ENCODE assay signal across 9 cellular contexts in the genomic region with DNA sequence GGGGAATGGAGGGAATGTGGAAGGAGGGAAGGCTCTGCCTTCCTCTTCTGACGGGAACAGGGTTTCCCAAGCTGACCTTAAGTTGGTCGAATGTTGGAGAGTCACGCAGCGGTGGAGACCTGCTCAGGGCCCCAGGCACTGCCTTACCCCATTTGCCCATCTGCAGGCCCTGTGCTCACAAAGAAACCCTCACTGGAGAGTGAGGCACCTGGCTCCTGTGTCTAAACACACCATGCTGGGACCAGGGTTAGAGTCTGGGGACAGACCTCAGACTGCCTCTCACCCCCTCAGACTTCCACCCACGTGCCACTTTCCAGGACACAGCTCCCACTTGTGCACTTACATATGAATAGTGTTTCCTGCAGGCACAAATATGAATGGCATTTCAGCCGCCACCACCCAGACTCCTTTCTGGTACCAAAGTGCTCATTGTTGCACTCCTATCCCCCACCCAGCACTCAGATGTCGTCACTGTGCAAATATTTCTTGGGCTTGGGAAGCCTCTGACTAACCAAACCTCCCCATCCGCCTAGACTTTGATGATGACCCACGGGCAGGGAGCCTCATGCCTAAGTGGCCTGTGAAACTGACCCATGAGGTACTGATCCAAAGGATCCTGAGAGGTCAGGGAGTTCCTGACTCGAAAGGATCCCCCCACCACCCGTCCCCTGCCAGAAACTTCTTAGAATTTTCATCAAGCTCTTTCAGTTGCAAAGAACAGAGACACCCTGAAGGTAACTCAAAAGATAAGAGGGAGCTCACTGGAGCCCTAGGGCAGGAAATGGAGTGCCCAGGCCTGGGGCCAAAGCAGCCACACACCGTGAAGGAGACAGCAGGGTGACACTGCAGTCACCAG.
DNase-seq lines count a peak whose midpoint lies in the region; ATAC-seq and TF ChIP-seq lines count a peak whose summit lies in the region.
"Had no signal": no experiment of that assay in that cellular context is flagged by ENCODE, and none has a peak within 500 bp of the region (broad histone marks: within the 10 kb centered on the region; RNA-seq: fewer than 3 reads in every experiment).

No MANE protein-coding gene starts in this region.

- no peak overlapping the region for H2AFZ ChIP-seq in HCT116 (ENCODE audit: low read depth, low read length, poor library complexity, severe bottlenecking)

- intact Hi-C loops in HCT116 (cut with micrococcal nuclease), result loop anchor here (1.0 kb wide), 1 partner anchor 34 kb away; no protein-coding TSS in a partner anchor

- H3K4me2 ChIP-seq in HCT116 (ENCODE audit: low read length), result peak overlapping the region; percentile 75

- H3K4me1 ChIP-seq in HCT116 (ENCODE audit: control insufficient read depth in 1 of 2, insufficient read depth in 2 of 2, low read length in 2 of 2) (peaks cover 70 to 99% of the 10 kb centered on the region in 2 experiments), adipocyte (ENCODE audit: control insufficient read depth, insufficient read depth, low read length) (peaks cover 47% of the 10 kb centered on the region)

- DNase-seq in HCT116 (ENCODE audit: low read depth, low spot score), result peak; percentile 94
- peak; percentile 93 for DNase-seq in adipocyte (ENCODE audit: low read depth)
- peak; percentile 97 for DNase-seq in iris pigment epithelial cell (ENCODE audit: low read depth)
- peak; percentile 90 for DNase-seq in stromal cell of bone marrow (ENCODE audit: low read depth)
- DNase-seq in GF-D8 (lab: John Stamatoyannopoulos, UW), result no peak
- no peak for DNase-seq in KG1 (lab: John Stamatoyannopoulos, UW)
- no peak for DNase-seq in SKM-1 (lab: John Stamatoyannopoulos, UW; ENCODE audit: unreplicated experiment)
- DNase-seq: stimulated activated naive CD4-positive, alpha-beta T cell had no signal

- ATAC-seq in HCT116, result peak; percentile 81
- ATAC-seq in HG03108 (IDR thresholded peaks at IDR 0.05; ENCODE audit: unreplicated experiment), result no peak

- no peaks in the 10 kb centered on the region for H3K9me3 ChIP-seq in HCT116 (ENCODE audit: control insufficient read depth in 1 of 2, insufficient read depth in 1 of 2, low read depth in 1 of 2, low read length in 2 of 2)
- H3K9me3 ChIP-seq in adipocyte (ENCODE audit: control insufficient read depth, low read length), result no peaks in the 10 kb centered on the region

- no peak for TF ChIP-seq POLR2A in HCT116 (IDR thresholded peaks at IDR 0.05; ENCODE audit: borderline replicate concordance, extremely low read depth, insufficient read depth, insufficient read length)

- POLR2A ChIA-PET in HCT116 (lab: Charles Lee), result interaction anchor here (0.8 to 2.0 kb wide), 4 partner anchors 11 to 246 kb away, joined by 3 to 7 read pairs (median 4); no protein-coding TSS in a partner anchor

- TSS peak; percentile 48 for BruUV-seq in HCT116 (replicated peaks; lab: Mats Ljungman, UMichigan)

- CTCF ChIA-PET in HCT116 (lab: Charles Lee), result interaction anchor here (1.3 to 2.0 kb wide), 2 partner anchors 11 to 246 kb away, joined by 5 to 6 read pairs; no protein-coding TSS in a partner anchor

- TF ChIP-seq CTCF in HCT116 (IDR thresholded peaks at IDR 0.05 in 2 of 3, conservative IDR thresholded peaks at IDR 0.05 in 1 of 3; ENCODE audit: borderline replicate concordance in 1 of 3, insufficient read depth in 1 of 3, low read depth in 2 of 3, low read length in 2 of 3), result no peak

- H3K27ac ChIP-seq in HCT116 (ENCODE audit: low read depth, low read length), result peak overlapping the region; percentile 95

- H3K36me3 ChIP-seq in HCT116 (ENCODE audit: control insufficient read depth in 1 of 2, insufficient read depth in 2 of 2, low read length in 2 of 2) (0 out of 4 replicates have a peak, but pooled peaks cover 0 to 3% of the 10 kb centered on the region in 2 experiments), adipocyte (ENCODE audit: control insufficient read depth, insufficient read depth, low read length, severe bottlenecking) (peaks cover 3% of the 10 kb centered on the region)

- TF ChIP-seq RAD21 in HCT116 (IDR thresholded peaks at IDR 0.05; ENCODE audit: low read depth), result no peak

- H3K9ac ChIP-seq in HCT116 (ENCODE audit: low read length), result peak overlapping the region; percentile 66
- peak overlapping the region; percentile 30 for H3K9ac ChIP-seq in adipocyte (ENCODE audit: low read length)

- no peaks in the 10 kb centered on the region for H3K27me3 ChIP-seq in HCT116 (ENCODE audit: insufficient read depth, low read length)
- no peaks in the 10 kb centered on the region for H3K27me3 ChIP-seq in adipocyte (replicated peaks; ENCODE audit: control insufficient read depth, insufficient read depth, low read length)

- peak overlapping the region; percentile 12 to 44; a peak in 3 of 4 replicates for H3K4me3 ChIP-seq in HCT116 (replicated peaks in 1 of 2; ENCODE audit: low read depth in 1 of 2, low read length in 2 of 2)
- H3K4me3 ChIP-seq in adipocyte (ENCODE audit: low read length), result no peak overlapping the region

- RAD21 ChIA-PET in HCT116 (lab: Charles Lee; ENCODE audit: low non-redundant PET in 1 of 2, low total read pairs in 2 of 2, uncharacterized antibody in 2 of 2, unreplicated experiment in 2 of 2), result interaction anchor here in 1 of 2 experiments (1.0 kb wide), 1 partner anchor 11 kb away, joined by 4 read pairs; no protein-coding TSS in a partner anchor

- no peaks in the 10 kb centered on the region for H4K20me1 ChIP-seq in HCT116 (ENCODE audit: insufficient read depth)

- H3K79me2 ChIP-seq in HCT116 (ENCODE audit: insufficient read depth, low read length), result peaks cover 91% of the 10 kb centered on the region

- H3K9me2 ChIP-seq in HCT116 (ENCODE audit: insufficient read depth), result no peaks in the 10 kb centered on the region

TF ChIP-seq in HCT116, 20 proteins besides CTCF, POLR2A, EP300 and RAD21:
- TF ChIP-seq YY1 (IDR thresholded peaks at IDR 0.05; ENCODE audit: extremely low read depth, insufficient replicate concordance, low read depth, low read length), result peak; percentile 39
- TF ChIP-seq CBX3 (IDR thresholded peaks at IDR 0.05; ENCODE audit: low read depth), result no peak
- TF ChIP-seq TCF7L2 (IDR thresholded peaks at IDR 0.05; ENCODE audit: borderline replicate concordance, extremely low read depth, insufficient read depth, insufficient read length), result peak; percentile 79
- peak; percentile 32 for TF ChIP-seq ZBTB33 (IDR thresholded peaks at IDR 0.05; ENCODE audit: extremely low read depth, insufficient replicate concordance, low read length)
- no peak for TF ChIP-seq FOSL1 (IDR thresholded peaks at IDR 0.05; ENCODE audit: low read depth)

Comparison
In these comparisons a context has a peak if more than half of its experiments do, and no peak if none do; other contexts are left out.
1. DNase-seq: peak in HCT116 (single experiment), adipocyte (single experiment), iris pigment epithelial cell (single experiment) and stromal cell of bone marrow (single experiment); none in GF-D8 (single experiment), KG1 (single experiment) and SKM-1 (single experiment).